In the genomic region with DNA sequence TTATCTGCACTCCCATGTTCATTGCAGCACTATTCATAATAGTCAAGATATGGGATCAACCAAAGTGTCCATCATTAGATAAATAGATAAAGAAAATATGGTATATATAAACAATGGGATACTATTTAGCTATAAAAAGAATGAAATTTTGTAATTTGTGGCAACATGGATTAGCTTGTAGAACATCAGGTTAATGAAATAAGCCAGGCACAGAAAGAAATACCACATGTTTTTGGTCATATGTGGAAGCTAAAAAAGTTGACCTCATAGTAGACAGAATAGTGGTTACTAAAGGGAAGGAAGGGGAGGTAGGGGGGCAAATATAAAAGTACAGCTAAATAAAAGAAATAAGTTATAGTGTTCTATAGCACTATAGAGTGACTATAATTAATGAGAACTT, we compare ENCODE assay signal across 34 cellular contexts.
DNase-seq lines count a peak whose midpoint lies in the region; ATAC-seq and TF ChIP-seq lines count a peak whose summit lies in the region.
"Had no signal": no experiment of that assay in that cellular context is flagged by ENCODE, and none has a peak within 500 bp of the region (broad histone marks: within the 10 kb centered on the region; RNA-seq: fewer than 3 reads in every experiment).

No MANE protein-coding gene starts in this region.

- peaks cover 47% of the 10 kb centered on the region for H3K36me3 Mint-ChIP-seq in activated CD8-positive, alpha-beta T cell treated with anti-CD3 and anti-CD28 coated beads for 36 hours (ENCODE audit: low read depth)

- H3K27me3 Mint-ChIP-seq in activated CD8-positive, alpha-beta T cell treated with anti-CD3 and anti-CD28 coated beads for 36 hours, result no peaks in the 10 kb centered on the region
- H3K27me3 Mint-ChIP-seq: B cell; CD4-positive, alpha-beta memory T cell; CD4-positive, alpha-beta T cell; CD4-positive, CD25-positive, alpha-beta regulatory T cell; CD8-positive, alpha-beta memory T cell had no signal

- H4K20me1 ChIP-seq in DOHH2 (ENCODE audit: control insufficient read depth, insufficient read depth, low read depth, low read length), result no peaks in the 10 kb centered on the region
- H4K20me1 ChIP-seq in Karpas-422 (ENCODE audit: insufficient read depth, low read depth, low read length), result no peaks in the 10 kb centered on the region
- H4K20me1 ChIP-seq: BLaER1 treated with 17β-estradiol and CSF1 and Interleukin-3, amounts not matched to agents 10 nM and 100 nM had no signal

- no peak overlapping the region for H2AFZ ChIP-seq in Karpas-422 (ENCODE audit: low read length)

- ATAC-seq in activated CD8-positive, alpha-beta T cell treated with anti-CD3 and anti-CD28 coated beads for 36 hours, result no peak
- no peak for ATAC-seq in HG02678 (IDR thresholded peaks at IDR 0.05; ENCODE audit: unreplicated experiment)
- ATAC-seq: A549; CD8-positive, alpha-beta T cell had no signal

- H3K4me2 ChIP-seq in DOHH2 (ENCODE audit: low read length) (peak overlapping the region; percentile 38), Karpas-422 (ENCODE audit: low read depth, low read length, poor library complexity, severe bottlenecking) (peak overlapping the region; percentile 50)
- H3K4me2 ChIP-seq: A549; BLaER1; BLaER1 treated with 17β-estradiol and CSF1 and Interleukin-3, amounts not matched to agents 10 nM and 100 nM had no signal

- H3K4me1 ChIP-seq in DOHH2 (ENCODE audit: control insufficient read depth, low read length) (peaks cover 36% of the 10 kb centered on the region), Karpas-422 (ENCODE audit: low read length) (peaks cover 35% of the 10 kb centered on the region)
- H3K4me1 ChIP-seq: BE2C, BLaER1, Caco-2 had no signal

- H3K27ac ChIP-seq in DOHH2 (ENCODE audit: low read depth, low read length) (0 out of 2 replicates have a peak overlapping the region, but pooled peaks have one; percentile 5), Karpas-422 (ENCODE audit: low read length) (peak overlapping the region; percentile 53)
- H3K27ac ChIP-seq: 22Rv1; A549; BLaER1; BLaER1 treated with 17β-estradiol and CSF1 and Interleukin-3, amounts not matched to agents 10 nM and 100 nM; C4-2B had no signal

- H3K4me3 Mint-ChIP-seq in activated CD8-positive, alpha-beta T cell treated with anti-CD3 and anti-CD28 coated beads for 36 hours, result no peak overlapping the region
- H3K4me3 Mint-ChIP-seq: CD14-positive monocyte; CD4-positive, alpha-beta memory T cell; CD4-positive, alpha-beta T cell; CD4-positive, CD25-positive, alpha-beta regulatory T cell; CD8-positive, alpha-beta memory T cell; CD8-positive, alpha-beta T cell had no signal

- CTCF ChIA-PET in activated CD8-positive, alpha-beta T cell treated with anti-CD3 and anti-CD28 coated beads for 36 hours (lab: Charles Lee), result interaction anchor here (1.2 kb wide), 1 partner anchor 13 kb away, joined by 3 read pairs; no protein-coding TSS in a partner anchor
- CTCF ChIA-PET in HEK293T (lab: Yijun Ruan, JAX), result no interaction called here

- intact Hi-C loops in activated CD8-positive, alpha-beta T cell treated with anti-CD3 and anti-CD28 coated beads for 36 hours (cut with micrococcal nuclease), result no loop called here

- no peaks in the 10 kb centered on the region for H3K27me3 ChIP-seq in DOHH2 (ENCODE audit: control insufficient read depth, low read length)
- H3K27me3 ChIP-seq in Karpas-422 (ENCODE audit: low read length), result no peaks in the 10 kb centered on the region
- H3K27me3 ChIP-seq: BE2C; BLaER1; BLaER1 treated with 17β-estradiol and CSF1 and Interleukin-3, amounts not matched to agents 10 nM and 100 nM had no signal

- H3K9me2 ChIP-seq in DOHH2 (replicated peaks; ENCODE audit: control insufficient read depth, low read length), result no peaks in the 10 kb centered on the region
- no peaks in the 10 kb centered on the region for H3K9me2 ChIP-seq in Karpas-422 (replicated peaks; ENCODE audit: insufficient read depth, low read length)

- DNase-seq in Karpas-422 (no peak), amniotic epithelial cell (ENCODE audit: low read depth) (peak; percentile 81), fibroblast of villous mesenchyme (ENCODE audit: low read depth) (peak; percentile 63), NCI-H2081 treated with DMSO at 0.1 percent for 48 hours (lab: John Stamatoyannopoulos, UW) (no peak), HEK293T (ENCODE audit: extremely low spot score) (no peak)
- no peak for DNase-seq in activated CD8-positive, alpha-beta T cell treated with anti-CD3 and anti-CD28 coated beads for 36 hours
- DNase-seq: 8988T; ACHN; AML-193; BE2C; C1 segment of cervical spinal cord; Caco-2; Calu3; CD4-positive, alpha-beta memory T cell; CD4-positive, alpha-beta T cell; CD4-positive, CD25-positive, alpha-beta regulatory T cell; CD8-positive, alpha-beta memory T cell; CD8-positive, alpha-beta T cell; COR-L47; DMS 273 treated with DMSO at 0.1 percent for 48 hours; DMS153; DMS79; DMS79 treated with DMSO at 0.1 percent for 48 hours; DND-41; EL had no signal

- H3K4me1 Mint-ChIP-seq in activated CD8-positive, alpha-beta T cell treated with anti-CD3 and anti-CD28 coated beads for 36 hours (ENCODE audit: low read depth), result no peaks in the 10 kb centered on the region
- H3K4me1 Mint-ChIP-seq: CD8-positive, alpha-beta memory T cell had no signal

- POLR2A ChIA-PET in activated CD8-positive, alpha-beta T cell treated with anti-CD3 and anti-CD28 coated beads for 36 hours (lab: Charles Lee), result no interaction called here
- POLR2A ChIA-PET in HEK293T (lab: Yijun Ruan, JAX), result no interaction called here

- H3K36me3 ChIP-seq in DOHH2 (ENCODE audit: control insufficient read depth, low read length) (peaks cover 58% of the 10 kb centered on the region), Karpas-422 (ENCODE audit: insufficient read depth, low read length) (peaks cover 37% of the 10 kb centered on the region)
- H3K36me3 ChIP-seq: BE2C had no signal

- peaks cover 42% of the 10 kb centered on the region for H3K79me2 ChIP-seq in DOHH2 (ENCODE audit: control insufficient read depth, low read length)
- peaks cover 69% of the 10 kb centered on the region for H3K79me2 ChIP-seq in Karpas-422 (ENCODE audit: low read length)

- TF ChIP-seq CTCF in DOHH2 (IDR thresholded peaks at IDR 0.05; ENCODE audit: low read depth, low read length, poor library complexity, severe bottlenecking), result no peak
- no peak for TF ChIP-seq CTCF in fibroblast of villous mesenchyme (IDR thresholded peaks at IDR 0.05; ENCODE audit: insufficient read depth, low read depth, low read length)
- no peak for TF ChIP-seq CTCF in activated CD8-positive, alpha-beta T cell treated with anti-CD3 and anti-CD28 coated beads for 36 hours (IDR thresholded peaks at IDR 0.05)

- H3F3A ChIP-seq in DOHH2 (ENCODE audit: control insufficient read depth, insufficient read depth), result peaks cover 4% of the 10 kb centered on the region; the same call in 1 of the 2 replicates

- peaks cover 7% of the 10 kb centered on the region; the same call in 1 of the 2 replicates for H3K9me3 ChIP-seq in DOHH2 (ENCODE audit: control insufficient read depth, insufficient read depth, low read length)
- H3K9me3 ChIP-seq in Karpas-422 (ENCODE audit: low read length), result peaks cover 11% of the 10 kb centered on the region
- H3K9me3 ChIP-seq: BE2C, Caco-2 had no signal

- no peak overlapping the region for H3K9ac ChIP-seq in Karpas-422 (ENCODE audit: low read length)
- H3K9ac ChIP-seq: BLaER1; BLaER1 treated with 17β-estradiol and CSF1 and Interleukin-3, amounts not matched to agents 10 nM and 100 nM had no signal

- H3K4me3 ChIP-seq in DOHH2 (ENCODE audit: low read length) (no peak overlapping the region), Karpas-422 (ENCODE audit: low read length) (peak overlapping the region; percentile 1; the same call in 1 of the 2 replicates), fibroblast of villous mesenchyme (ENCODE audit: low read depth, low read length) (no peak overlapping the region)
- H3K4me3 ChIP-seq: A549; BLaER1; BLaER1 treated with 17β-estradiol and CSF1 and Interleukin-3, amounts not matched to agents 10 nM and 100 nM had no signal

- H3K9me3 Mint-ChIP-seq in activated CD8-positive, alpha-beta T cell treated with anti-CD3 and anti-CD28 coated beads for 36 hours, result peaks cover 8% of the 10 kb centered on the region

- no peak overlapping the region for H3K27ac Mint-ChIP-seq in activated CD8-positive, alpha-beta T cell treated with anti-CD3 and anti-CD28 coated beads for 36 hours
- H3K27ac Mint-ChIP-seq: B cell; CD14-positive monocyte; CD4-positive, alpha-beta T cell; CD4-positive, CD25-positive, alpha-beta regulatory T cell; CD8-positive, alpha-beta memory T cell; CD8-positive, alpha-beta T cell had no signal

TF ChIP-seq in HEK293T, 16 proteins besides CTCF, POLR2A, EP300 and RAD21:
- TF ChIP-seq ARNT (IDR thresholded peaks at IDR 0.05) (no peak), SUZ12 (IDR thresholded peaks at IDR 0.05) (no peak), NFRKB (IDR thresholded peaks at IDR 0.05) (no peak), ZNF384 (IDR thresholded peaks at IDR 0.05) (no peak), HDGF (IDR thresholded peaks at IDR 0.05; ENCODE audit: borderline replicate concordance) (no peak), ELF4 (IDR thresholded peaks at IDR 0.05) (no peak), TARDBP (IDR thresholded peaks at IDR 0.05) (no peak), FOXK2 (IDR thresholded peaks at IDR 0.05) (no peak), BHLHE40 (IDR thresholded peaks at IDR 0.05; ENCODE audit: borderline replicate concordance) (no peak), L3MBTL2 (conservative IDR thresholded peaks at IDR 0.05) (no peak), FOXA1 (IDR thresholded peaks at IDR 0.05) (no peak), FOXM1 (IDR thresholded peaks at IDR 0.05; ENCODE audit: borderline replicate concordance) (no peak), CTBP1 (IDR thresholded peaks at IDR 0.05; ENCODE audit: borderline replicate concordance) (no peak), LEF1 (IDR thresholded peaks at IDR 0.05; ENCODE audit: borderline replicate concordance) (no peak), SP1 (IDR thresholded peaks at IDR 0.05) (no peak)
- TF ChIP-seq, protein P1, sequence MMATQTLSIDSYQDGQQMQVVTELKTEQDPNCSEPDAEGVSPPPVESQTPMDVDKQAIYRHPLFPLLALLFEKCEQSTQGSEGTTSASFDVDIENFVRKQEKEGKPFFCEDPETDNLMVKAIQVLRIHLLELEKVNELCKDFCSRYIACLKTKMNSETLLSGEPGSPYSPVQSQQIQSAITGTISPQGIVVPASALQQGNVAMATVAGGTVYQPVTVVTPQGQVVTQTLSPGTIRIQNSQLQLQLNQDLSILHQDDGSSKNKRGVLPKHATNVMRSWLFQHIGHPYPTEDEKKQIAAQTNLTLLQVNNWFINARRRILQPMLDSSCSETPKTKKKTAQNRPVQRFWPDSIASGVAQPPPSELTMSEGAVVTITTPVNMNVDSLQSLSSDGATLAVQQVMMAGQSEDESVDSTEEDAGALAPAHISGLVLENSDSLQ (IDR thresholded peaks at IDR 0.05), result no peak

Comparison
In these comparisons a context has a peak if more than half of its experiments do, and no peak if none do; other contexts are left out.
1. DNase-seq: peak in amniotic epithelial cell (single experiment) and fibroblast of villous mesenchyme (single experiment); none in Karpas-422 (single experiment), NCI-H2081 treated with DMSO at 0.1 percent for 48 hours (single experiment), activated CD8-positive, alpha-beta T cell treated with anti-CD3 and anti-CD28 coated beads for 36 hours (single experiment) and HEK293T (single experiment).